In the genomic region with DNA sequence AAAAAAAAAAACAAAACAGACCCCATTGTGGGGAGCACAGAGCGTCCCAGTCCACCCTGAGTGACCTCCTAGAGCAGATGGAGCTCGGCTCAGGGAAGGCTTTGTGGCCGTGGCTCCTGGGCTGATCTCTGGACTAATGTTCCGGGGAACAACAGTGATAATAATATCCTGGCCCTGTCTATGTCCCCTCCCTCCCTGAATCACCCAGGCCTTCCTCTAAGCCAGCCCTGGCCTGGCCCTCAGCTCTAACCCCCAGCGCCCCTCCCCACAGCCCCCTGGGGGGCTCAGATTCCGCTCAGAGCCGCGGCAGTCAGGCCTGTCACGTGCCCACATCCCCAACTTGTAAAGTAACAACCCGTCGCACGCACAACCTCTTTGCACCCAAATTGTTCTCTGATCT, we compare ENCODE assay signal across 19 cellular contexts. TPM values are rescaled to one million over a fixed set of nuclear protein-coding genes. Genes with fewer than 3 reads are reported as not detected.
A peak's percentile ranks its signal among the peaks of the same experiment; 100 is the strongest.
DNase-seq lines count a peak whose midpoint lies in the region; FAIRE-seq and TF ChIP-seq lines count a peak whose summit lies in the region.
"Had no signal": no experiment of that assay in that cellular context is flagged by ENCODE, and none has a peak within 500 bp of the region (broad histone marks: within the 10 kb centered on the region; RNA-seq: fewer than 3 reads in every experiment).

No MANE protein-coding gene starts in this region.

- H3K9me3 ChIP-seq in BLaER1 treated with 17β-estradiol and CSF1 and Interleukin-3, amounts not matched to agents 10 nM and 100 nM (replicated peaks in 1 of 11): no peaks in the 10 kb centered on the region
- H3K9me3 ChIP-seq in kidney (ENCODE audit: control insufficient read depth in 1 of 2, low read length in 2 of 2): no peaks in the 10 kb centered on the region
- H3K9me3 ChIP-seq: BE2C had no signal

- H3K36me3 Mint-ChIP-seq in endothelial cell (ENCODE audit: low read depth, unreplicated experiment): no peaks in the 10 kb centered on the region
- H3K36me3 Mint-ChIP-seq: CD14-positive monocyte; CD4-positive, alpha-beta memory T cell; IgD-negative memory B cell had no signal

- H3K4me1 ChIP-seq in BLaER1 treated with 17β-estradiol and CSF1 and Interleukin-3, amounts not matched to agents 10 nM and 100 nM: peaks cover 4 to 64% (median 43%) of the 10 kb centered on the region in 10 experiments; a peak in 16 of 20 replicates
- peaks cover 0 to 2% of the 10 kb centered on the region in 2 donors for H3K4me1 ChIP-seq in kidney (ENCODE audit: control insufficient read depth in 1 of 2, insufficient read depth in 1 of 2, low read depth in 1 of 2, low read length in 2 of 2)
- H3K4me1 ChIP-seq: BE2C had no signal

- TF ChIP-seq CTCF in kidney (IDR thresholded peaks at IDR 0.05; ENCODE audit: borderline replicate concordance, extremely low read depth, insufficient read depth) (no peak), endothelial cell (IDR thresholded peaks at IDR 0.05; ENCODE audit: unreplicated experiment) (no peak)

- no peak overlapping the region for H3K4me3 Mint-ChIP-seq in endothelial cell (ENCODE audit: unreplicated experiment)
- H3K4me3 Mint-ChIP-seq: H9 had no signal

- no peaks in the 10 kb centered on the region for H3K4me1 Mint-ChIP-seq in endothelial cell (ENCODE audit: unreplicated experiment)

- H3K27me3 Mint-ChIP-seq in endothelial cell (ENCODE audit: unreplicated experiment): peaks cover 2% of the 10 kb centered on the region

- no peak overlapping the region for H3K27ac Mint-ChIP-seq in endothelial cell (ENCODE audit: unreplicated experiment)
- H3K27ac Mint-ChIP-seq: CD4-positive, alpha-beta memory T cell; H9; IgD-negative memory B cell had no signal

- no peak for FAIRE-seq in kidney (lab: Jason Lieb, UNC)
- FAIRE-seq: A204.1, GM12878, HepG2 had no signal

- DNase-seq in H7: peak; percentile 72
- peak; percentile 63 for DNase-seq in kidney
- no peak for DNase-seq in DMS153 treated with DMSO at 0.1 percent for 48 hours (lab: John Stamatoyannopoulos, UW; ENCODE audit: unreplicated experiment)
- no peak for DNase-seq in endothelial cell (ENCODE audit: low spot score)
- DNase-seq in glomerular visceral epithelial cell (ENCODE audit: extremely low spot score): no peak
- DNase-seq: ACHN; BE2C; CD4-positive, alpha-beta memory T cell; DMS53; DND-41; EL; GOT3; H9 had no signal

- H3K9ac ChIP-seq in BLaER1 treated with 17β-estradiol and CSF1 and Interleukin-3, amounts not matched to agents 10 nM and 100 nM: peak overlapping the region in 1 of 11 experiments; percentile 0; a peak in 1 of 22 replicates
- no peak overlapping the region for H3K9ac ChIP-seq in kidney (ENCODE audit: low read length in 2 of 2)

- no peak overlapping the region for H3K4me3 ChIP-seq in BLaER1 treated with 17β-estradiol and CSF1 and Interleukin-3, amounts not matched to agents 10 nM and 100 nM
- H3K4me3 ChIP-seq in H7 (ENCODE audit: insufficient read depth, low read depth, low read length) (no peak overlapping the region), kidney (ENCODE audit: low read length in 2 of 2) (no peak overlapping the region)
- H3K4me3 ChIP-seq: GM12878 had no signal

- peak overlapping the region in 8 of 11 experiments; percentile 12 to 70 (median 46); a peak in 14 of 22 replicates for H3K4me2 ChIP-seq in BLaER1 treated with 17β-estradiol and CSF1 and Interleukin-3, amounts not matched to agents 10 nM and 100 nM

- H3K27ac ChIP-seq in BLaER1 treated with 17β-estradiol and CSF1 and Interleukin-3, amounts not matched to agents 10 nM and 100 nM: no peak overlapping the region
- no peak overlapping the region for H3K27ac ChIP-seq in kidney (ENCODE audit: low read depth in 2 of 2, low read length in 2 of 2)

- peaks cover 17 to 35% (median 28%) of the 10 kb centered on the region in 11 experiments for H3K27me3 ChIP-seq in BLaER1 treated with 17β-estradiol and CSF1 and Interleukin-3, amounts not matched to agents 10 nM and 100 nM
- H3K27me3 ChIP-seq in H7 (ENCODE audit: control insufficient read depth, insufficient read depth, low read length): peaks cover 9% of the 10 kb centered on the region

- no peaks in the 10 kb centered on the region for H3K9me3 Mint-ChIP-seq in endothelial cell (ENCODE audit: unreplicated experiment)
- H3K9me3 Mint-ChIP-seq: CD4-positive, alpha-beta memory T cell; H9; IgD-negative memory B cell had no signal

- no peaks in the 10 kb centered on the region for H3K36me3 ChIP-seq in BLaER1 treated with 17β-estradiol and CSF1 and Interleukin-3, amounts not matched to agents 10 nM and 100 nM
- H3K36me3 ChIP-seq in H7 (replicated peaks; ENCODE audit: control insufficient read depth, insufficient read depth, low read length): no peaks in the 10 kb centered on the region
- H3K36me3 ChIP-seq in kidney (ENCODE audit: control insufficient read depth in 1 of 2, insufficient read depth in 2 of 2, low read length in 2 of 2): no peaks in the 10 kb centered on the region
- H3K36me3 ChIP-seq: BE2C had no signal

- intact Hi-C loops in kidney (cut with DNase I): no loop called here

- H4K20me1 ChIP-seq in BLaER1 treated with 17β-estradiol and CSF1 and Interleukin-3, amounts not matched to agents 10 nM and 100 nM: peaks cover 0 to 22% (median 0%) of the 10 kb centered on the region in 11 experiments; a peak in 2 of 22 replicates

RNA-seq across cellular contexts. Expression of a gene that starts 48.3 kb away (rescaled TPM):
- 5.2 and 7.6 TPM in 2 replicates for total RNA-seq in H7 (2014; rRNA removed; shearing (Covaris generic))
- total RNA-seq in kidney (53.4 TPM), endothelial cell (ENCODE audit: unreplicated experiment) (25.0 TPM)
- 16.6 TPM for polyA plus RNA-seq in kidney (ENCODE audit: insufficient read depth, low read depth, low replicate concordance)
- polyA plus RNA-seq: IgD-negative memory B cell had no signal

Comparison
In these comparisons a context has a peak if more than half of its experiments do, and no peak if none do; other contexts are left out.
1. DNase-seq: peak in H7 (single experiment) and kidney (single experiment); none in DMS153 treated with DMSO at 0.1 percent for 48 hours (single experiment), endothelial cell (single experiment) and glomerular visceral epithelial cell (single experiment).